8 cellular contexts compared by ENCODE assay signal in genomic region chr2:152175368-152176112, GRCh38. TPM values are rescaled to one million over a fixed set of nuclear protein-coding genes. Genes with fewer than 3 reads are reported as not detected.
DNase-seq lines count a peak whose midpoint lies in the region; ATAC-seq and TF ChIP-seq lines count a peak whose summit lies in the region.

Gene STAM2, minus strand, starts transcription at chr2:152175763. Its CDS starts 121 bp downstream, at chr2:152175642.

- peaks cover 12 to 55% (median 47%) of the 10 kb centered on the region in 6 donors for H3K4me1 ChIP-seq in spleen

- no peaks in the 10 kb centered on the region for H3K9me3 ChIP-seq in spleen

- CTCF ChIA-PET in activated B cell treated with CpG ODN at 0.5 μM for 24 hours (lab: Charles Lee): interaction anchor here (0.7 to 3.0 kb wide), 13 partner anchors 12 to 502 kb away, joined by 3 to 40 read pairs (median 3); no protein-coding TSS in a partner anchor

- H3K36me3 ChIP-seq in spleen: no peaks in the 10 kb centered on the region

- peaks cover 15% of the 10 kb centered on the region for H3K36me3 Mint-ChIP-seq in activated B cell treated with CpG ODN at 0.5 μM for 24 hours (ENCODE audit: low read depth)
- H3K36me3 Mint-ChIP-seq in immature natural killer cell: no peaks in the 10 kb centered on the region

- H3K9me3 Mint-ChIP-seq in activated B cell treated with CpG ODN at 0.5 μM for 24 hours (no peaks in the 10 kb centered on the region), immature natural killer cell (no peaks in the 10 kb centered on the region)

- peaks cover under 1% of the 10 kb centered on the region for H3K27me3 Mint-ChIP-seq in activated B cell treated with CpG ODN at 0.5 μM for 24 hours
- peaks cover 4 to 16% (median 11%) of the 10 kb centered on the region in 3 donors for H3K27me3 Mint-ChIP-seq in immature natural killer cell (ENCODE audit: low read depth in 3 of 3)

- H3K4me3 ChIP-seq in AG10803 (ENCODE audit: low read length) (peak within 1 kb of the TSS; percentile 97), spleen (peak within 1 kb of the TSS; percentile 67 to 91 (median 81))

- 0 to 1% (median 0%) methylated on average over 28 to 72 of the region's 72 CpGs for WGBS in spleen, 5 donors

- DNase-seq in AG10803 (ENCODE audit: low read depth) (peak; percentile 89), NCI-H2227 treated with DMSO at 0.1 percent for 48 hours (lab: John Stamatoyannopoulos, UW) (peak; percentile 97), activated B cell treated with CpG ODN at 0.5 μM for 24 hours (peak; percentile 94), caudate nucleus (lab: John Stamatoyannopoulos, UW) (peak; percentile 27 to 99 (median 89)), immature natural killer cell (peak; percentile 93 to 95 (median 94)), spleen (peak; percentile 98)

- H3K27me3 ChIP-seq in spleen (replicated peaks in 1 of 7): no peaks in the 10 kb centered on the region

- H3K4me3 Mint-ChIP-seq in activated B cell treated with CpG ODN at 0.5 μM for 24 hours (peak within 1 kb of the TSS; percentile 97), immature natural killer cell (peak within 1 kb of the TSS; percentile 95 to 98 (median 98))

- ATAC-seq in GM18909 (IDR thresholded peaks at IDR 0.05; ENCODE audit: poor library complexity, unreplicated experiment) (peak; percentile 82), HG03175 (IDR thresholded peaks at IDR 0.05; ENCODE audit: unreplicated experiment) (peak; percentile 85), activated B cell treated with CpG ODN at 0.5 μM for 24 hours (ENCODE audit: low read depth) (peak; percentile 84)

- H3K27ac Mint-ChIP-seq in activated B cell treated with CpG ODN at 0.5 μM for 24 hours (peak within 1 kb of the TSS; percentile 100), immature natural killer cell (peak within 1 kb of the TSS; percentile 96 to 100 (median 99))

- TF ChIP-seq CTCF in AG10803 (conservative IDR thresholded peaks at IDR 0.05; ENCODE audit: low read length): peak; percentile 85
- TF ChIP-seq CTCF in activated B cell treated with CpG ODN at 0.5 μM for 24 hours (IDR thresholded peaks at IDR 0.05): peak; percentile 25
- peak; percentile 97 to 100 (median 99) for TF ChIP-seq CTCF in spleen (IDR thresholded peaks at IDR 0.05 in 8 of 11, conservative IDR thresholded peaks at IDR 0.05 in 3 of 11)

- H3K27ac ChIP-seq in caudate nucleus (ENCODE audit: low read depth, low read length): peak within 1 kb of the TSS; percentile 99
- H3K27ac ChIP-seq in spleen: peak within 1 kb of the TSS; percentile 94 to 98 (median 97)

- H3K4me1 Mint-ChIP-seq in activated B cell treated with CpG ODN at 0.5 μM for 24 hours (peaks cover 40% of the 10 kb centered on the region), immature natural killer cell (peaks cover 37 to 58% of the 10 kb centered on the region in 2 donors)

- intact Hi-C loops in activated B cell treated with CpG ODN at 0.5 μM for 24 hours (cut with micrococcal nuclease) (loop anchor here (1.0 to 5.0 kb wide), 12 partner anchors 27 to 1344 kb away; partner anchors contain the start of genes ARL5A, CACNB4, FMNL2 and NMI), spleen (cut with DNase I; ENCODE audit: low total_unique reads) (loop anchor here (5.0 kb wide), 1 partner anchor 457 kb away; no protein-coding TSS in a partner anchor)

- POLR2A ChIA-PET in activated B cell treated with CpG ODN at 0.5 μM for 24 hours (lab: Charles Lee): interaction anchor here (0.6 to 3.8 kb wide), 8 partner anchors 160 to 765 kb away, joined by 3 to 27 read pairs (median 4); partner anchors contain the start of genes ARL5A, ARL6IP6 and PRPF40A

- TF ChIP-seq POLR2A in spleen (IDR thresholded peaks at IDR 0.05): peak in 1 of 3 donors; percentile 56

RNA-seq across cellular contexts. Expression of gene STAM2, which starts in this region (rescaled TPM):
- 24.5 and 27.4 TPM in 2 replicates for total RNA-seq in activated B cell treated with CpG ODN at 0.5 μM for 24 hours
- 1 to 10 TPM; 3.9 to 6.6 (median 5.6) TPM for polyA plus RNA-seq in immature natural killer cell
- 10 to 100 TPM; 25.4 to 41.2 (median 33.2) TPM for total RNA-seq in spleen
- polyA plus RNA-seq in spleen: 1 to 10 TPM; 5.7 to 6.7 (median 5.8) TPM

Comparison
In these comparisons a context has a peak if more than half of its experiments do, and no peak if none do; other contexts are left out.
1. Peak in every context shown above with its lines: DNase-seq, ATAC-seq, H3K4me3 ChIP-seq and H3K27ac ChIP-seq.
2. CTCF ChIP-seq: peak in every context shown above with its lines; median percentile 99 in spleen; 85 in AG10803; 25 in activated B cell treated with CpG ODN at 0.5 μM for 24 hours.